In genomic region chr17:7016886-7017826, GRCh38 we compare ENCODE assay signal across 11 cellular contexts. TPM values are rescaled to one million over a fixed set of nuclear protein-coding genes. Genes with fewer than 3 reads are reported as not detected.
DNase-seq lines count a peak whose midpoint lies in the region; ATAC-seq and TF ChIP-seq lines count a peak whose summit lies in the region.
"Had no signal": no experiment of that assay in that cellular context is flagged by ENCODE, and none has a peak within 500 bp of the region (broad histone marks: within the 10 kb centered on the region; RNA-seq: fewer than 3 reads in every experiment).

No MANE protein-coding gene starts in this region.

- H3K4me3 ChIP-seq in right atrium auricular region (peak overlapping the region in 1 of 2 donors; percentile 58), upper lobe of left lung (peak overlapping the region in 1 of 4 donors; percentile 53)

- peak overlapping the region; percentile 98 for H3K27ac Mint-ChIP-seq in central memory CD8-positive, alpha-beta T cell (ENCODE audit: low read depth)
- peak overlapping the region; percentile 95 for H3K27ac Mint-ChIP-seq in nephron progenitor cell

- H3K27ac ChIP-seq in right atrium auricular region (peak overlapping the region; percentile 87 to 93), upper lobe of left lung (peak overlapping the region; percentile 88 to 99 (median 95))

- TF ChIP-seq CTCF in right atrium auricular region (IDR thresholded peaks at IDR 0.05) (no peak), nephron progenitor cell (IDR thresholded peaks at IDR 0.05) (no peak), upper lobe of left lung (IDR thresholded peaks at IDR 0.05) (no peak)

- no peaks in the 10 kb centered on the region for H3K27me3 ChIP-seq in right atrium auricular region
- H3K27me3 ChIP-seq in upper lobe of left lung, result peaks cover 0 to 2% (median 0%) of the 10 kb centered on the region in 4 donors

- no peaks in the 10 kb centered on the region for H3K9me3 Mint-ChIP-seq in central memory CD8-positive, alpha-beta T cell
- H3K9me3 Mint-ChIP-seq in nephron progenitor cell, result no peaks in the 10 kb centered on the region

- WGBS in upper lobe of left lung, 2 donors, result 85 to 86% methylated on average over 19 of the region's 20 CpGs

- H3K27me3 Mint-ChIP-seq in central memory CD8-positive, alpha-beta T cell, result no peaks in the 10 kb centered on the region
- peaks cover 12% of the 10 kb centered on the region for H3K27me3 Mint-ChIP-seq in nephron progenitor cell (ENCODE audit: low read depth, poor library complexity)

- DNase-seq in right atrium auricular region (ENCODE audit: low spot score) (no peak), left ventricle myocardium superior (no peak), nephron progenitor cell (peak; percentile 25), upper lobe of left lung (no peak)
- no peak for DNase-seq in central memory CD8-positive, alpha-beta T cell (ENCODE audit: low spot score in 2 of 2)
- DNase-seq in stimulated activated CD4-positive, alpha-beta T cell treated with anti-CD3 and anti-CD28 coated beads, Interleukin-15, amount 100 ng/mL, for 24 hours, result no peak
- DNase-seq: central memory CD4-positive, alpha-beta T cell; stimulated activated CD4-positive, alpha-beta T cell treated with anti-CD3 and anti-CD28 coated beads, Interleukin-4, amount 100 ng/mL, for 1 hour had no signal

- no peak for TF ChIP-seq EP300 in upper lobe of left lung (IDR thresholded peaks at IDR 0.05)

- H3K4me1 ChIP-seq in right atrium auricular region, result peaks cover 0 to 70% of the 10 kb centered on the region in 2 donors
- peaks cover 58 to 78% (median 65%) of the 10 kb centered on the region in 4 donors for H3K4me1 ChIP-seq in upper lobe of left lung

- H3K4me3 Mint-ChIP-seq in central memory CD8-positive, alpha-beta T cell, result no peak overlapping the region
- H3K4me3 Mint-ChIP-seq in nephron progenitor cell, result peak overlapping the region; percentile 87

- H3K4me1 Mint-ChIP-seq in central memory CD8-positive, alpha-beta T cell, result peaks cover 75% of the 10 kb centered on the region
- peaks cover 90% of the 10 kb centered on the region for H3K4me1 Mint-ChIP-seq in nephron progenitor cell

- H3K36me3 ChIP-seq in right atrium auricular region, result peaks cover 7% of the 10 kb centered on the region
- H3K36me3 ChIP-seq in upper lobe of left lung, result peaks cover 0 to 12% (median 0%) of the 10 kb centered on the region in 4 donors

- intact Hi-C loops in left ventricle myocardium superior (cut with micrococcal nuclease), result no loop called here

- no peak for TF ChIP-seq POLR2A in upper lobe of left lung (IDR thresholded peaks at IDR 0.05)

- ATAC-seq in left ventricle myocardium superior, result no peak
- no peak for ATAC-seq in central memory CD8-positive, alpha-beta T cell (replicated peaks; ENCODE audit: extremely low read depth, poor library complexity, severe bottlenecking)
- ATAC-seq in upper lobe of left lung (ENCODE audit: low FRiP score in 2 of 2), result no peak
- no peak for ATAC-seq in GM21529 (IDR thresholded peaks at IDR 0.05; ENCODE audit: unreplicated experiment)
- ATAC-seq in GM19452 (IDR thresholded peaks at IDR 0.05; ENCODE audit: unreplicated experiment), result no peak

- peaks cover 30% of the 10 kb centered on the region for H3K36me3 Mint-ChIP-seq in central memory CD8-positive, alpha-beta T cell (ENCODE audit: insufficient read depth)
- no peaks in the 10 kb centered on the region for H3K36me3 Mint-ChIP-seq in nephron progenitor cell (ENCODE audit: low read depth)

- no peaks in the 10 kb centered on the region for H3K9me3 ChIP-seq in right atrium auricular region
- no peaks in the 10 kb centered on the region for H3K9me3 ChIP-seq in upper lobe of left lung

RNA-seq across cellular contexts. Expression of gene RNASEK, which starts 4.7 kb away (rescaled TPM):
- total RNA-seq in right atrium auricular region (100 to 1,000 TPM; 231 to 334 TPM), left ventricle myocardium superior (174 TPM), upper lobe of left lung (100 to 1,000 TPM in 5 of 6 donors, 10 to 100 TPM in 1; 85.9 to 304 (median 175) TPM)

RNA-seq across cellular contexts. Expression of gene BCL6B, which starts 5.7 kb away (rescaled TPM):
- total RNA-seq in right atrium auricular region (1 to 10 TPM; 6.1 to 9.2 TPM), left ventricle myocardium superior (13.1 TPM), upper lobe of left lung (10 to 100 TPM in 3 of 6 donors, 1 to 10 TPM in 3; 2.1 to 83.1 (median 9.4) TPM)

RNA-seq across cellular contexts. Expression of gene SLC16A13, which starts 18.7 kb away (rescaled TPM):
- total RNA-seq in right atrium auricular region (under 1 TPM; 0.70 to 0.71 TPM), left ventricle myocardium superior (1.2 TPM), upper lobe of left lung (10 to 100 TPM in 4 of 6 donors, 1 to 10 TPM in 2; 2.3 to 26.2 (median 10.7) TPM)

RNA-seq across cellular contexts. Expression of gene ALOX12, which starts 21.3 kb away (rescaled TPM):
- under 1 TPM in 1 of 2 donors, not detected in 1; 0.47 TPM for total RNA-seq in right atrium auricular region
- not detected for total RNA-seq in left ventricle myocardium superior
- 1 to 10 TPM in 2 of 6 donors, under 1 TPM in 4; 0.26 to 3.1 (median 0.46) TPM for total RNA-seq in upper lobe of left lung
- total RNA-seq: glomerular endothelial cell had no signal

RNA-seq across cellular contexts. Expression of gene SLC16A11, which starts 26.7 kb away (rescaled TPM):
- total RNA-seq in right atrium auricular region, result 1 to 10 TPM; 1.9 to 3.4 TPM
- 0.47 TPM for total RNA-seq in left ventricle myocardium superior
- total RNA-seq in upper lobe of left lung, result 10 to 100 TPM in 2 of 6 donors, 1 to 10 TPM in 4; 2.7 to 35.0 (median 6.1) TPM
